Comparison of ENCODE assay signal across 28 cellular contexts in the genomic region with DNA sequence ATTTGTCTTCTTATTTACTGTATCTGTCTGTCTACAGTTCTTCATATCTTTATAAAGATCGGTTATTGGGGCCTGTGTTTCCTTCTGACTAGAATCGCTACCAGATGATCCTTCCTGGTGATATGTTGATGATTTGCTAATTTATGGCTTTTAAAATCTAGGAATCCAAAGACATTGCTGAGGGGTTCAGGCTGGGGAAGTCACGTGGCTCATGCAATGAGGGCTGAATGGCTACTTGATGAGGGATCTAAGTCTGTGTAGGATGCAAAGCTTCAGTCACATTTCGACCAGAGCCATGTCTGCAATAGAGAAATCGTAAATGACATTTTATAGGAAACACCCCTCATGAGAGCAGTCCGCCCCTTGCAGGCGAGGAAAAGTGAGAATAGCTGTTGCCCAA.
"Had no signal": no experiment of that assay in that cellular context is flagged by ENCODE, and none has a peak within 500 bp of the region (broad histone marks: within the 10 kb centered on the region; RNA-seq: fewer than 3 reads in every experiment).

No MANE protein-coding gene starts in this region.

- H3K4me1 Mint-ChIP-seq: naive thymus-derived CD8-positive, alpha-beta T cell; stimulated activated naive B cell treated with anti-CD40 and anti-IgM and Interleukin-4, amounts not matched to agents 10 μg/mL and 1 μg/mL and 100 μg/mL, for 72 hours had no signal

- H3K9me3 Mint-ChIP-seq: immature natural killer cell; nephron progenitor cell; neural progenitor cell; stimulated activated naive B cell treated with anti-CD40 and anti-IgM and Interleukin-4, amounts not matched to agents 10 μg/mL and 1 μg/mL and 100 μg/mL, for 72 hours had no signal

- ATAC-seq: left colon; left lung; lower lobe of right lung; naive thymus-derived CD8-positive, alpha-beta T cell; right lobe of liver; stimulated activated naive B cell treated with anti-CD40 and anti-IgM and Interleukin-4, amounts not matched to agents 10 μg/mL and 1 μg/mL and 100 μg/mL, for 72 hours; stimulated activated naive CD8-positive, alpha-beta T cell treated with anti-CD3 and anti-CD28 coated beads, Interleukin-15, Interleukin-2, amounts not matched to agents 100 U/mL and 50 U/mL, for 24 hours had no signal

- H3K36me3 Mint-ChIP-seq: immature natural killer cell; naive thymus-derived CD8-positive, alpha-beta T cell; neural progenitor cell; stimulated activated naive B cell treated with anti-CD40 and anti-IgM and Interleukin-4, amounts not matched to agents 10 μg/mL and 1 μg/mL and 100 μg/mL, for 72 hours had no signal

- H3K4me3 Mint-ChIP-seq: immature natural killer cell; naive thymus-derived CD8-positive, alpha-beta T cell; nephron progenitor cell; neural progenitor cell; stimulated activated naive B cell treated with anti-CD40 and anti-IgM and Interleukin-4, amounts not matched to agents 10 μg/mL and 1 μg/mL and 100 μg/mL, for 72 hours had no signal

- H3K27ac Mint-ChIP-seq: immature natural killer cell; naive thymus-derived CD8-positive, alpha-beta T cell; nephron progenitor cell; neural progenitor cell; progenitor cell of endocrine pancreas; stimulated activated naive B cell treated with anti-CD40 and anti-IgM and Interleukin-4, amounts not matched to agents 10 μg/mL and 1 μg/mL and 100 μg/mL, for 72 hours had no signal

- DNase-seq: immature natural killer cell; kidney; left colon; left lung; lower lobe of right lung; mammary epithelial cell; mesenchymal stem cell; naive thymus-derived CD8-positive, alpha-beta T cell; nephron progenitor cell; occipital lobe; ovary; right lobe of liver; stimulated activated CD4-positive, alpha-beta T cell treated with anti-CD3 and anti-CD28 coated beads, Interleukin-12 subunit alpha, Interleukin-12 subunit beta, amount 100 ng/mL, for 4 hours; stimulated activated CD4-positive, alpha-beta T cell treated with anti-CD3 and anti-CD28 coated beads, Interleukin-15, amount 100 ng/mL, for 24 hours; stimulated activated CD4-positive, alpha-beta T cell treated with anti-CD3 and anti-CD28 coated beads, Interleukin-2, amount 100 ng/mL, for 24 hours; stimulated activated CD4-positive, alpha-beta T cell treated with anti-CD3 and anti-CD28 coated beads, Interleukin-4, amount 100 ng/mL, for 1 hour; stimulated activated naive B cell treated with anti-CD40 and anti-IgM and Interleukin-4, amounts not matched to agents 10 μg/mL and 1 μg/mL and 100 μg/mL, for 72 hours; stimulated activated naive CD8-positive, alpha-beta T cell treated with anti-CD3 and anti-CD28 coated beads, Interleukin-15, Interleukin-2, amounts not matched to agents 100 U/mL and 50 U/mL, for 24 hours; stomach; testis; thyroid gland; transverse colon; upper lobe of left lung had no signal

- H3K27ac ChIP-seq: left lung, lower lobe of right lung, neural progenitor cell, neutrophil, ovary, right atrium auricular region, right lobe of liver, stomach, testis, thyroid gland, transverse colon, upper lobe of left lung, vagina had no signal
